ENCODE assay signal across 1 cellular context in genomic region chr11:66728760-66729385, GRCh38.
TF ChIP-seq lines count a peak whose summit lies in the region.

Gene SPTBN2 (minus strand): TSS chr11:66729216. CDS start chr11:66721240, 7,976 bp downstream.

TF ChIP-seq in K562, 482 proteins besides CTCF, POLR2A, EP300 and RAD21 (continued from another document):
- TF ChIP-seq, protein P1, sequence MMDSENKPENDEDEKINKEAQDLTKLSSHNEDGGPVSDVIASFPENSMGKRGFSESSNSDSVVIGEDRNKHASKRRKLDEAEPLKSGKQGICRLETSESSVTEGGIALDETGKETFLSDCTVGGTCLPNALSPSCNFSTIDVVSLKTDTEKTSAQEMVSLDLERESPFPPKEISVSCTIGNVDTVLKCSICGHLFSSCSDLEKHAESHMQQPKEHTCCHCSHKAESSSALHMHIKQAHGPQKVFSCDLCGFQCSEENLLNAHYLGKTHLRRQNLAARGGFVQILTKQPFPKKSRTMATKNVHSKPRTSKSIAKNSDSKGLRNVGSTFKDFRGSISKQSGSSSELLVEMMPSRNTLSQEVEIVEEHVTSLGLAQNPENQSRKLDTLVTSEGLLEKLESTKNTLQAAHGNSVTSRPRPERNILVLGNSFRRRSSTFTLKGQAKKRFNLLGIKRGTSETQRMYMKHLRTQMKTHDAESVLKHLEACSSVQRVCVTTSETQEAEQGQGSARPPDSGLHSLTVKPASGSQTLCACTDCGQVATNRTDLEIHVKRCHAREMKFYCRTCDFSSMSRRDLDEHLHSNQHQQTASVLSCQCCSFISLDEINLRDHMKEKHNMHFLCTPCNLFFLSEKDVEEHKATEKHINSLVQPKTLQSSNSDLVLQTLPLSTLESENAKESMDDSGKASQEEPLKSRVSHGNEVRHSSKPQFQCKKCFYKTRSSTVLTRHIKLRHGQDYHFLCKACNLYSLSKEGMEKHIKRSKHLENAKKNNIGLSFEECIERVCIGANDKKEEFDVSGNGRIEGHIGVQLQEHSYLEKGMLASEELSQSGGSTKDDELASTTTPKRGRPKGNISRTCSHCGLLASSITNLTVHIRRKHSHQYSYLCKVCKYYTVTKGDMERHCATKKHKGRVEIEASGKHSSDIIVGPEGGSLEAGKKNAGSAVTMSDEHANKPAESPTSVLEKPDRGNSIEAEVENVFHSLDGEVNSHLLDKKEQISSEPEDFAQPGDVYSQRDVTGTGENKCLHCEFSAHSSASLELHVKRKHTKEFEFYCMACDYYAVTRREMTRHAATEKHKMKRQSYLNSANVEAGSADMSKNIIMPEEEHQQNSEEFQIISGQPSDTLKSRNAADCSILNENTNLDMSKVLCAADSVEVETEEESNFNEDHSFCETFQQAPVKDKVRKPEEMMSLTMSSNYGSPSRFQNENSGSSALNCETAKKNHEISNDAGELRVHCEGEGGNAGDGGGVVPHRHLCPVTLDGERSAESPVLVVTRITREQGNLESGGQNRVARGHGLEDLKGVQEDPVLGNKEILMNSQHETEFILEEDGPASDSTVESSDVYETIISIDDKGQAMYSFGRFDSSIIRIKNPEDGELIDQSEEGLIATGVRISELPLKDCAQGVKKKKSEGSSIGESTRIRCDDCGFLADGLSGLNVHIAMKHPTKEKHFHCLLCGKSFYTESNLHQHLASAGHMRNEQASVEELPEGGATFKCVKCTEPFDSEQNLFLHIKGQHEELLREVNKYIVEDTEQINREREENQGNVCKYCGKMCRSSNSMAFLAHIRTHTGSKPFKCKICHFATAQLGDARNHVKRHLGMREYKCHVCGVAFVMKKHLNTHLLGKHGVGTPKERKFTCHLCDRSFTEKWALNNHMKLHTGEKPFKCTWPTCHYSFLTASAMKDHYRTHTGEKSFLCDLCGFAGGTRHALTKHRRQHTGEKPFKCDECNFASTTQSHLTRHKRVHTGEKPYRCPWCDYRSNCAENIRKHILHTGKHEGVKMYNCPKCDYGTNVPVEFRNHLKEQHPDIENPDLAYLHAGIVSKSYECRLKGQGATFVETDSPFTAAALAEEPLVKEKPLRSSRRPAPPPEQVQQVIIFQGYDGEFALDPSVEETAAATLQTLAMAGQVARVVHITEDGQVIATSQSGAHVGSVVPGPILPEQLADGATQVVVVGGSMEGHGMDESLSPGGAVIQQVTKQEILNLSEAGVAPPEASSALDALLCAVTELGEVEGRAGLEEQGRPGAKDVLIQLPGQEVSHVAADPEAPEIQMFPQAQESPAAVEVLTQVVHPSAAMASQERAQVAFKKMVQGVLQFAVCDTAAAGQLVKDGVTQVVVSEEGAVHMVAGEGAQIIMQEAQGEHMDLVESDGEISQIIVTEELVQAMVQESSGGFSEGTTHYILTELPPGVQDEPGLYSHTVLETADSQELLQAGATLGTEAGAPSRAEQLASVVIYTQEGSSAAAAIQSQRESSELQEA (IDR thresholded peaks at IDR 0.05; ENCODE audit: low read depth) = no peak
- TF ChIP-seq PRMT5 (CRISPR knock-in tag; IDR thresholded peaks at IDR 0.05) (no peak), ARID1B (IDR thresholded peaks at IDR 0.05) (peak; percentile 82), CREB1 (IDR thresholded peaks at IDR 0.05) (no peak), CREB1 (CRISPR knock-in tag; IDR thresholded peaks at IDR 0.05) (no peak), ZNF324 (CRISPR knock-in tag; IDR thresholded peaks at IDR 0.05) (no peak), NFE2 (IDR thresholded peaks at IDR 0.05; ENCODE audit: low read depth) (peak; percentile 83), RBBP5 (IDR thresholded peaks at IDR 0.05; ENCODE audit: borderline replicate concordance, insufficient read depth, low read length, poor library complexity, severe bottlenecking) (no peak), MITF (IDR thresholded peaks at IDR 0.05) (peak; percentile 59; the same call in 1 of the 2 replicates)
- TF ChIP-seq, protein P2, sequence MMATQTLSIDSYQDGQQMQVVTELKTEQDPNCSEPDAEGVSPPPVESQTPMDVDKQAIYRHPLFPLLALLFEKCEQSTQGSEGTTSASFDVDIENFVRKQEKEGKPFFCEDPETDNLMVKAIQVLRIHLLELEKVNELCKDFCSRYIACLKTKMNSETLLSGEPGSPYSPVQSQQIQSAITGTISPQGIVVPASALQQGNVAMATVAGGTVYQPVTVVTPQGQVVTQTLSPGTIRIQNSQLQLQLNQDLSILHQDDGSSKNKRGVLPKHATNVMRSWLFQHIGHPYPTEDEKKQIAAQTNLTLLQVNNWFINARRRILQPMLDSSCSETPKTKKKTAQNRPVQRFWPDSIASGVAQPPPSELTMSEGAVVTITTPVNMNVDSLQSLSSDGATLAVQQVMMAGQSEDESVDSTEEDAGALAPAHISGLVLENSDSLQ (IDR thresholded peaks at IDR 0.05) = peak; percentile 61
